1 cellular context compared by ENCODE assay signal in the genomic region with DNA sequence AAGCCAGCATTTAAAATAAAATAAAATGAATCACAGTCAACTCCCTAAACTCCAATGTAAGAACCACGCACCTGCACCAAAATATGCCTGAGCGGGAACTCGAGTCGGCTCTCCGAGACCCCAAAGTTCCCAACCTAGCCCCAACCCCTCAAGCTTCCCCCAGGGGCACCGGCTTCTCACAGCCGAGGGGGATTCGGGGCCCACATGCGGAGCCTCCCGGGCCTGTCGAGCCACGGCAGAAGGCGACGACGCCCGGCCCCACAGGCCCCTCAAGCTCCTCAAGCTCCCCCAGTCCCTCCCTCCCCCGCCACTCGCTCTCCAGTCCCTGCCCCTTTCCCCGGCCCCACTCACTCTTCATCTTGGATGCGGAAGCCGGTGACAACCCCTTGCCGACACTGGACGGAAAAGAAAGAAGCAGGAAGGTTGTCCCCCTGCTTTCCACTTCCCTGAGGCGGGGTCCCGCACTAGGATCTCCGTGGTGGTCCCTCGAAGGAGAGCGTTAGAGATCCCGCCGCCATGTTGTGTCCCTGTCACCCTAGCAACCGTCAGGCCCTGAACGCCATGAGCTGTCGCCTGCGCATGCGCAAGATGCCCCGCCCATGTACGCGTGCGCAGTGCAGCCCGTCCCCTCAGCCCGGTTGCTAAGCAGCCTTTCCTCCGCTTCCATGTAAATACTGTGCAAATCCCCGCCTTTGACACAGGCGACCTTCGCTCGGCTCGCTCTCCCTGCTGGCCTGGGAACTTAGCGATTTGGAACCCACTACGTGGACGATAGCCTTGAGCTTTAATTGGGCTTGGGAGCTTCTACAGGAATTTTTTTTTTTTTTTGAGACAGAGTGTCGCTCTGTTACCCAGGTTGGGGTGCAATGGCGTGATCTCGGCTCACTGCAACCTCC.
TF ChIP-seq lines count a peak whose summit lies in the region.

A gene with protein sequence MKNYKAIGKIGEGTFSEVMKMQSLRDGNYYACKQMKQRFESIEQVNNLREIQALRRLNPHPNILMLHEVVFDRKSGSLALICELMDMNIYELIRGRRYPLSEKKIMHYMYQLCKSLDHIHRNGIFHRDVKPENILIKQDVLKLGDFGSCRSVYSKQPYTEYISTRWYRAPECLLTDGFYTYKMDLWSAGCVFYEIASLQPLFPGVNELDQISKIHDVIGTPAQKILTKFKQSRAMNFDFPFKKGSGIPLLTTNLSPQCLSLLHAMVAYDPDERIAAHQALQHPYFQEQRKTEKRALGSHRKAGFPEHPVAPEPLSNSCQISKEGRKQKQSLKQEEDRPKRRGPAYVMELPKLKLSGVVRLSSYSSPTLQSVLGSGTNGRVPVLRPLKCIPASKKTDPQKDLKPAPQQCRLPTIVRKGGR (minus strand): TSS at position 554 of the 896 bp plus-strand sequence. CDS start 196 bp downstream, at position 358.

TF ChIP-seq in H1, 55 proteins besides CTCF, POLR2A, EP300 and RAD21:
- TF ChIP-seq KDM4A (IDR thresholded peaks at IDR 0.05; ENCODE audit: low read depth, low read length, severe bottlenecking) (peak; percentile 73), SP1 (IDR thresholded peaks at IDR 0.05; ENCODE audit: low read depth, low read length) (0 out of 2 replicates have a peak, but pooled peaks have one; percentile 16), NRF1 (IDR thresholded peaks at IDR 0.05; ENCODE audit: low read depth, low read length) (peak; percentile 100), RBBP5 (IDR thresholded peaks at IDR 0.05; ENCODE audit: borderline replicate concordance, low read depth, low read length) (peak; percentile 74; the same call in 1 of the 2 replicates), HDAC2 (IDR thresholded peaks at IDR 0.05; ENCODE audit: borderline replicate concordance in 1 of 2, low read depth in 2 of 2, low read length in 2 of 2) (peak; percentile 70 to 99; a peak in 3 of 4 replicates), JUN (IDR thresholded peaks at IDR 0.05; ENCODE audit: low read depth, low read length) (no peak; the same call in 1 of the 2 replicates), FOSL1 (IDR thresholded peaks at IDR 0.05; ENCODE audit: insufficient read depth, low read depth, low read length) (no peak), SIN3A (conservative IDR thresholded peaks at IDR 0.05 in 1 of 2, IDR thresholded peaks at IDR 0.05 in 1 of 2; ENCODE audit: low read depth in 1 of 2, low read length in 2 of 2) (peak; percentile 99), YY1 (IDR thresholded peaks at IDR 0.05; ENCODE audit: low read depth, low read length) (peak; percentile 95), SAP30 (IDR thresholded peaks at IDR 0.05; ENCODE audit: insufficient read depth, insufficient replicate concordance, low read length) (peak; percentile 99), POLR2AphosphoS5 (IDR thresholded peaks at IDR 0.05; ENCODE audit: low read depth, low read length) (0 out of 2 replicates have a peak, but pooled peaks have one; percentile 20), PHF8 (conservative IDR thresholded peaks at IDR 0.05; ENCODE audit: low read depth, low read length) (0 out of 2 replicates have a peak, but pooled peaks have one; percentile 23), ASH2L (IDR thresholded peaks at IDR 0.05; ENCODE audit: low read length) (peak; percentile 57), JUND (IDR thresholded peaks at IDR 0.05; ENCODE audit: low read length) (no peak)
